In genomic region chr16:30445149-30445407, GRCh38 we compare ENCODE assay signal across 8 cellular contexts. TPM values are rescaled to one million over a fixed set of nuclear protein-coding genes. Genes with fewer than 3 reads are reported as not detected.
DNase-seq lines count a peak whose midpoint lies in the region; ATAC-seq and TF ChIP-seq lines count a peak whose summit lies in the region.

No MANE protein-coding gene starts in this region.

- in situ Hi-C loops in astrocyte of the cerebellum (cut with HindIII; ENCODE audit: low sequenced_read_pairs), result no loop called here

- peaks cover 23% of the 10 kb centered on the region for H3K4me1 Mint-ChIP-seq in HFFc6 (ENCODE audit: low read depth)

- H3K4me3 Mint-ChIP-seq in HFFc6, result peak overlapping the region; percentile 89

- WGBS in mesodermal cell (ENCODE audit: insufficient coverage in 2 of 2), 2 experiments, result 55 to 68% methylated on average over 8 to 11 of the region's 11 CpGs

- H3K27me3 ChIP-seq in ACC112 (ENCODE audit: insufficient read depth, low read length), result no peaks in the 10 kb centered on the region

- ATAC-seq in HG03460 (IDR thresholded peaks at IDR 0.05; ENCODE audit: unreplicated experiment), result no peak

- peak overlapping the region; percentile 81 for H3K27ac Mint-ChIP-seq in HFFc6

- no peaks in the 10 kb centered on the region; the same call in none of the 2 replicates for H3K27me3 Mint-ChIP-seq in HFFc6 (ENCODE audit: insufficient read depth)

- H3K4me1 ChIP-seq in ACC112 (ENCODE audit: control insufficient read depth, insufficient read depth, low read length, unreplicated experiment) (peaks cover 15% of the 10 kb centered on the region), mesodermal cell (ENCODE audit: control insufficient read depth, insufficient read depth, low read length, poor library complexity, severe bottlenecking) (no peaks in the 10 kb centered on the region)

- H3K79me2 ChIP-seq in ACC112 (ENCODE audit: control insufficient read depth, insufficient read depth, low read length, unreplicated experiment), result peaks cover 20% of the 10 kb centered on the region

- peak overlapping the region; percentile 100 for H2AFZ ChIP-seq in ACC112 (ENCODE audit: low read length, unreplicated experiment)

- H3K36me3 ChIP-seq in ACC112 (ENCODE audit: insufficient read depth, low read length) (peaks cover 16% of the 10 kb centered on the region), mesodermal cell (ENCODE audit: control insufficient read depth, insufficient read depth, low read length) (peaks cover 20% of the 10 kb centered on the region)

- TF ChIP-seq CTCF in HFFc6 (IDR thresholded peaks at IDR 0.05), result no peak
- TF ChIP-seq CTCF in astrocyte of the cerebellum (IDR thresholded peaks at IDR 0.05; ENCODE audit: low read depth, low read length, missing control alignments), result no peak

- DNase-seq in HFFc6 (no peak), astrocyte of the cerebellum (ENCODE audit: low read depth) (no peak), AG08396 (ENCODE audit: low spot score) (no peak), NCI-H2029 (lab: John Stamatoyannopoulos, UW) (no peak)
- no peak for DNase-seq in central memory CD4-positive, alpha-beta T cell

- H3K27ac ChIP-seq in ACC112 (ENCODE audit: low read depth, low read length) (peak overlapping the region; percentile 82), mesodermal cell (ENCODE audit: low read depth, low read length, severe bottlenecking) (peak overlapping the region; percentile 85)

- peak overlapping the region; percentile 97 for H3K4me3 ChIP-seq in ACC112 (ENCODE audit: low read depth, low read length)
- peak overlapping the region; percentile 87 for H3K4me3 ChIP-seq in astrocyte of the cerebellum (ENCODE audit: low read depth, low read length)
- H3K4me3 ChIP-seq in mesodermal cell (ENCODE audit: extremely low read depth, insufficient read depth, low read length, poor library complexity, severe bottlenecking), result peak overlapping the region; percentile 85

- H3K36me3 Mint-ChIP-seq in HFFc6 (ENCODE audit: low read depth), result peaks cover 27% of the 10 kb centered on the region

- peaks cover 4% of the 10 kb centered on the region for H3K9me3 Mint-ChIP-seq in HFFc6

- H3K9me3 ChIP-seq in mesodermal cell (ENCODE audit: control insufficient read depth, low read length), result peaks cover 12% of the 10 kb centered on the region

RNA-seq across cellular contexts. Expression of gene SEPHS2, which starts 0.6 kb away (rescaled TPM):
- 10 to 100 TPM; 29.7 to 36.7 (median 31.1) TPM for total RNA-seq in HFFc6 (2021; fragmentation: NEBNext Ultra II Directional; extraction: Animal tissue kit (Norgen Biotek cat#: 25700))
- 29.3 TPM for polyA plus RNA-seq in mesodermal cell (2013, experiment 1 of 2)
- 25.4 TPM for polyA plus RNA-seq in mesodermal cell (2013, experiment 2 of 2)

RNA-seq across cellular contexts. Expression of gene DCTPP1, which starts 15.2 kb away (rescaled TPM):
- total RNA-seq in HFFc6 (2021; fragmentation: NEBNext Ultra II Directional; extraction: Animal tissue kit (Norgen Biotek cat#: 25700)), result 10 to 100 TPM; 24.9 to 37.9 (median 28.5) TPM
- polyA plus RNA-seq in mesodermal cell (2013, experiment 1 of 2), result 40.5 TPM
- 35.9 TPM for polyA plus RNA-seq in mesodermal cell (2013, experiment 2 of 2)

RNA-seq across cellular contexts. Expression of gene ITGAL, which starts 27.5 kb away (rescaled TPM):
- not detected for total RNA-seq in HFFc6 (2021; fragmentation: NEBNext Ultra II Directional; extraction: Animal tissue kit (Norgen Biotek cat#: 25700))
- polyA plus RNA-seq in mesodermal cell (2013, experiment 1 of 2), result not detected
- polyA plus RNA-seq in mesodermal cell (2013, experiment 2 of 2), result not detected

RNA-seq across cellular contexts. Expression of gene ZNF771, which starts 37.7 kb away (rescaled TPM):
- total RNA-seq in HFFc6 (2021; fragmentation: NEBNext Ultra II Directional; extraction: Animal tissue kit (Norgen Biotek cat#: 25700)), result 10 to 100 TPM; 15.8 to 19.1 (median 16.8) TPM
- polyA plus RNA-seq in mesodermal cell (2013, experiment 1 of 2), result 10.7 TPM
- 7.9 TPM for polyA plus RNA-seq in mesodermal cell (2013, experiment 2 of 2)

RNA-seq across cellular contexts. Expression of gene ZNF48, which starts 49.9 kb away (rescaled TPM):
- 1 to 10 TPM; 5.3 to 7.9 (median 6.1) TPM for total RNA-seq in HFFc6 (2021; fragmentation: NEBNext Ultra II Directional; extraction: Animal tissue kit (Norgen Biotek cat#: 25700))
- 18.9 TPM for polyA plus RNA-seq in mesodermal cell (2013, experiment 1 of 2)
- polyA plus RNA-seq in mesodermal cell (2013, experiment 2 of 2), result 14.7 TPM
